Comparison of ENCODE assay signal across 10 cellular contexts in the genomic region with DNA sequence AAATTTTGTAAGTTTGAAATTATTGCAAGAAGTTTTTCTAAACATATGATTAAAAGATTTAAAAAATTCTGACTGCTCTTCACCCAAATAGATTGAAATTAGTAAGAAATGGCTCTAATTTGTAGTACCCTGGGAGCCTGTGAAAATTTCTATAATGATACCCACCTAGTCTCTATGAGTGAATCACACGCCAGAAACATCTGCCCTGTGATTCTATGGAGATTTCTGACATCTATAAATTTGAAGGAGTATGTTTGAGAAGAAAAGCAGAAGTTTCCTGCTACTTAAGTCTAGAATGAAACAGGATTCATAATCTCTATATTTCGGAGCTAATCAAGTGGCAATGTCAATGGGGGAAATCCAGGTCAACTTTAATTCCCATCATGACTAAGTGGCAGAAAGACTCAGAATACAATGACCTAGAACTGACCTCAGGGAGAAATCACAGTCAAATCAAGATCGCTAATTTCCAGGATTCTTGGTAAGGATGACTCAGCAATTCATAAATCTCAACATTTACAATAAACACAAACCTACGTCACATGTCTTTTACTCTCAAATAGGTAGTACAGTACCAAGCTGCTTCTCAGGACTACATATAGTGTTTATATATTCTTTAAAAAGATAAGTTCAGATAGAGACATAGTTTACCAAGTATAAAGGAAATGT.
DNase-seq lines count a peak whose midpoint lies in the region; ATAC-seq and TF ChIP-seq lines count a peak whose summit lies in the region.
"Had no signal": no experiment of that assay in that cellular context is flagged by ENCODE, and none has a peak within 500 bp of the region (broad histone marks: within the 10 kb centered on the region; RNA-seq: fewer than 3 reads in every experiment).

No MANE protein-coding gene starts in this region.

- H3K4me3 ChIP-seq in adipocyte (ENCODE audit: low read length), result no peak overlapping the region
- H3K4me3 ChIP-seq in retinal pigment epithelial cell (ENCODE audit: low read length), result no peak overlapping the region
- H3K4me3 ChIP-seq: gastrocnemius medialis had no signal

- peak; percentile 37 for ATAC-seq in HG03565 (IDR thresholded peaks at IDR 0.05; ENCODE audit: unreplicated experiment)
- no peak for ATAC-seq in WTC11
- ATAC-seq: gastrocnemius medialis had no signal

- CTCF ChIA-PET in WTC11 (lab: Charles Lee), result no interaction called here

- no peaks in the 10 kb centered on the region for H3K9me3 ChIP-seq in adipocyte (ENCODE audit: control insufficient read depth, low read length)
- H3K9me3 ChIP-seq: gastrocnemius medialis had no signal

- no peaks in the 10 kb centered on the region for H3K27me3 ChIP-seq in adipocyte (replicated peaks; ENCODE audit: control insufficient read depth, insufficient read depth, low read length)
- H3K27me3 ChIP-seq: gastrocnemius medialis had no signal

- peaks cover 61% of the 10 kb centered on the region for H3K4me1 Mint-ChIP-seq in activated CD4-positive, alpha-beta T cell treated with anti-CD3 and anti-CD28 coated beads, Interleukin-2, amount 10 ng/mL, durations not matched to agents 24 days and 14 days
- H3K4me1 Mint-ChIP-seq in WTC11, result no peaks in the 10 kb centered on the region

- H3K36me3 Mint-ChIP-seq in activated CD4-positive, alpha-beta T cell treated with anti-CD3 and anti-CD28 coated beads, Interleukin-2, amount 10 ng/mL, durations not matched to agents 24 days and 14 days (ENCODE audit: low read depth), result peaks cover 8% of the 10 kb centered on the region
- no peaks in the 10 kb centered on the region; the same call in 1 of the 2 replicates for H3K36me3 Mint-ChIP-seq in WTC11

- H3K9me3 Mint-ChIP-seq in activated CD4-positive, alpha-beta T cell treated with anti-CD3 and anti-CD28 coated beads, Interleukin-2, amount 10 ng/mL, durations not matched to agents 24 days and 14 days, result peaks cover 4% of the 10 kb centered on the region
- peaks cover 15% of the 10 kb centered on the region for H3K9me3 Mint-ChIP-seq in WTC11

- no peak for TF ChIP-seq CTCF in retinal pigment epithelial cell (conservative IDR thresholded peaks at IDR 0.05; ENCODE audit: low read depth, low read length)
- no peak for TF ChIP-seq CTCF in WTC11 (IDR thresholded peaks at IDR 0.05)

- peak overlapping the region; percentile 22 for H3K4me3 Mint-ChIP-seq in activated CD4-positive, alpha-beta T cell treated with anti-CD3 and anti-CD28 coated beads, Interleukin-2, amount 10 ng/mL, durations not matched to agents 24 days and 14 days
- no peak overlapping the region for H3K4me3 Mint-ChIP-seq in WTC11

- H3K27me3 Mint-ChIP-seq in activated CD4-positive, alpha-beta T cell treated with anti-CD3 and anti-CD28 coated beads, Interleukin-2, amount 10 ng/mL, durations not matched to agents 24 days and 14 days, result no peaks in the 10 kb centered on the region
- H3K27me3 Mint-ChIP-seq in WTC11 (ENCODE audit: low read depth), result no peaks in the 10 kb centered on the region

- H3K9ac ChIP-seq in adipocyte (ENCODE audit: low read length), result no peak overlapping the region

- H3K36me3 ChIP-seq in adipocyte (ENCODE audit: control insufficient read depth, insufficient read depth, low read length, severe bottlenecking), result no peaks in the 10 kb centered on the region
- H3K36me3 ChIP-seq: gastrocnemius medialis had no signal

- H3K4me1 ChIP-seq in adipocyte (ENCODE audit: control insufficient read depth, insufficient read depth, low read length), result peaks cover 3% of the 10 kb centered on the region
- H3K4me1 ChIP-seq: gastrocnemius medialis had no signal

- peak overlapping the region; percentile 61 for H3K27ac Mint-ChIP-seq in activated CD4-positive, alpha-beta T cell treated with anti-CD3 and anti-CD28 coated beads, Interleukin-2, amount 10 ng/mL, durations not matched to agents 24 days and 14 days
- H3K27ac Mint-ChIP-seq in WTC11, result no peak overlapping the region; the same call in 1 of the 2 replicates

- intact Hi-C loops in activated CD4-positive, alpha-beta T cell treated with anti-CD3 and anti-CD28 coated beads, Interleukin-2, amount 10 ng/mL, durations not matched to agents 24 days and 14 days (cut with micrococcal nuclease), result loop anchor here (1.0 to 5.0 kb wide), 2 partner anchors 224 to 246 kb away; no protein-coding TSS in a partner anchor

- DNase-seq in activated CD4-positive, alpha-beta T cell treated with anti-CD3 and anti-CD28 coated beads, Interleukin-2, amount 10 ng/mL, durations not matched to agents 24 days and 14 days, result no peak
- DNase-seq in activated CD4-positive, alpha-beta T cell treated with anti-CD3 and anti-CD28 coated beads, Interleukin-2, amount 50 U/mL, for 4 hours, result no peak
- DNase-seq in adipocyte (ENCODE audit: low read depth) (peak; percentile 50), retinal pigment epithelial cell (ENCODE audit: low read depth) (peak; percentile 89), activated gamma-delta T cell (lab: John Stamatoyannopoulos, UW) (no peak), WTC11 (ENCODE audit: low spot score) (no peak), NCI-H774 (lab: John Stamatoyannopoulos, UW) (no peak)
- DNase-seq: gastrocnemius medialis, midbrain had no signal

- POLR2A ChIA-PET in WTC11 (lab: Charles Lee), result no interaction called here

TF ChIP-seq in WTC11, 78 proteins besides CTCF, POLR2A, EP300 and RAD21 (continues in another document):
- TF ChIP-seq ZNF423 (CRISPR knock-in tag; IDR thresholded peaks at IDR 0.05), result no peak
- TF ChIP-seq HMGA2 (CRISPR knock-in tag; IDR thresholded peaks at IDR 0.05), result no peak
- no peak for TF ChIP-seq ZNF317 (CRISPR knock-in tag; IDR thresholded peaks at IDR 0.05; ENCODE audit: borderline replicate concordance, low read depth)
- no peak for TF ChIP-seq ZBTB21 (CRISPR knock-in tag; IDR thresholded peaks at IDR 0.05; ENCODE audit: borderline replicate concordance)
- TF ChIP-seq, protein P1, sequence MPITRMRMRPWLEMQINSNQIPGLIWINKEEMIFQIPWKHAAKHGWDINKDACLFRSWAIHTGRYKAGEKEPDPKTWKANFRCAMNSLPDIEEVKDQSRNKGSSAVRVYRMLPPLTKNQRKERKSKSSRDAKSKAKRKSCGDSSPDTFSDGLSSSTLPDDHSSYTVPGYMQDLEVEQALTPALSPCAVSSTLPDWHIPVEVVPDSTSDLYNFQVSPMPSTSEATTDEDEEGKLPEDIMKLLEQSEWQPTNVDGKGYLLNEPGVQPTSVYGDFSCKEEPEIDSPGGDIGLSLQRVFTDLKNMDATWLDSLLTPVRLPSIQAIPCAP (CRISPR knock-in tag; IDR thresholded peaks at IDR 0.05), result no peak
- TF ChIP-seq IRF2 (CRISPR knock-in tag; IDR thresholded peaks at IDR 0.05; ENCODE audit: borderline replicate concordance, low read depth), result no peak
- no peak for TF ChIP-seq SMAD4 (CRISPR knock-in tag; IDR thresholded peaks at IDR 0.05)
- TF ChIP-seq ZNF263 (CRISPR knock-in tag; IDR thresholded peaks at IDR 0.05; ENCODE audit: low read depth), result no peak
- no peak for TF ChIP-seq ZNF232 (CRISPR knock-in tag; IDR thresholded peaks at IDR 0.05)
- no peak for TF ChIP-seq MXD4 (CRISPR knock-in tag; IDR thresholded peaks at IDR 0.05; ENCODE audit: borderline replicate concordance)
- no peak for TF ChIP-seq ARID4B (CRISPR knock-in tag; IDR thresholded peaks at IDR 0.05; ENCODE audit: borderline replicate concordance)
- TF ChIP-seq MYBL2 (CRISPR knock-in tag; IDR thresholded peaks at IDR 0.05), result no peak
- TF ChIP-seq USF1 (CRISPR knock-in tag; IDR thresholded peaks at IDR 0.05), result no peak
- no peak for TF ChIP-seq E2F1 (CRISPR knock-in tag; IDR thresholded peaks at IDR 0.05)

Comparison
In these comparisons a context has a peak if more than half of its experiments do, and no peak if none do; other contexts are left out.
1. DNase-seq: peak in adipocyte (single experiment) and retinal pigment epithelial cell (single experiment); none in activated CD4-positive, alpha-beta T cell treated with anti-CD3 and anti-CD28 coated beads, Interleukin-2, amount 10 ng/mL, durations not matched to agents 24 days and 14 days (single experiment), activated CD4-positive, alpha-beta T cell treated with anti-CD3 and anti-CD28 coated beads, Interleukin-2, amount 50 U/mL, for 4 hours (0 of 2), activated gamma-delta T cell (single experiment), WTC11 (single experiment) and NCI-H774 (single experiment).